ENCODE assay signal across 9 cellular contexts in genomic region chr1:196866974-196867373, GRCh38. TPM values are rescaled to one million over a fixed set of nuclear protein-coding genes. Genes with fewer than 3 reads are reported as not detected.
"Had no signal": no experiment of that assay in that cellular context is flagged by ENCODE, and none has a peak within 500 bp of the region (broad histone marks: within the 10 kb centered on the region; RNA-seq: fewer than 3 reads in every experiment).

No MANE protein-coding gene starts in this region.

- H2AFZ ChIP-seq: GM23338 had no signal

- H3K4me2 ChIP-seq: GM23338 had no signal

- H3K27me3 Mint-ChIP-seq: IgD-negative memory B cell had no signal

- H3K9me3 Mint-ChIP-seq: GM23338, H9 had no signal

- H3K36me3 Mint-ChIP-seq: IgD-negative memory B cell had no signal

- H3K4me1 Mint-ChIP-seq: GM23338, H9, IgD-negative memory B cell had no signal

- H3K4me3 Mint-ChIP-seq: GM23338, H9, IgD-negative memory B cell had no signal

- DNase-seq: H9, HCEC 1CT, KBM-7 had no signal

- H3K27ac ChIP-seq: HL-60 had no signal

- ATAC-seq: GM23338, HepG2 had no signal

- H3K4me3 ChIP-seq: GM23338 had no signal

- H3K27ac Mint-ChIP-seq: H9, IgD-negative memory B cell had no signal

RNA-seq across cellular contexts. Expression of gene CFHR4, which starts 20.9 kb away (rescaled TPM):
- total RNA-seq: GM23338, H1, H9, HepG2, HT1080 had no signal

RNA-seq across cellular contexts. Expression of gene CFHR1, which starts 47.4 kb away (rescaled TPM):
- total RNA-seq: GM23338, H1, H9, HepG2, HT1080 had no signal
